Comparison of ENCODE assay signal across 8 cellular contexts in genomic region chr6:158644227-158645063, GRCh38. TPM values are rescaled to one million over a fixed set of nuclear protein-coding genes. Genes with fewer than 3 reads are reported as not detected.
DNase-seq lines count a peak whose midpoint lies in the region; ATAC-seq, FAIRE-seq and TF ChIP-seq lines count a peak whose summit lies in the region.

TSS of gene DYNLT1 (minus strand) at chr6:158644743. CDS start at chr6:158644708, 35 bp downstream.

- no peaks in the 10 kb centered on the region for H3K9me3 ChIP-seq in BLaER1 treated with 17β-estradiol and CSF1 and Interleukin-3, amounts not matched to agents 10 nM and 100 nM (replicated peaks in 1 of 11)
- H3K9me3 ChIP-seq in liver (ENCODE audit: control insufficient read depth in 4 of 4, low read length in 3 of 4) = no peaks in the 10 kb centered on the region

- H3K4me1 ChIP-seq in BLaER1 treated with 17β-estradiol and CSF1 and Interleukin-3, amounts not matched to agents 10 nM and 100 nM = peaks cover 34 to 75% (median 46%) of the 10 kb centered on the region in 10 experiments
- H3K4me1 ChIP-seq in liver (ENCODE audit: control insufficient read depth in 4 of 4, insufficient read depth in 4 of 4, low read length in 3 of 4) = peaks cover 0 to 16% (median 11%) of the 10 kb centered on the region in 4 donors

- WGBS in liver = under 1% methylated on average over 82 of the region's 82 CpGs

- H4K20me1 ChIP-seq in BLaER1 treated with 17β-estradiol and CSF1 and Interleukin-3, amounts not matched to agents 10 nM and 100 nM = peaks cover 27 to 46% (median 36%) of the 10 kb centered on the region in 11 experiments; a peak in 21 of 22 replicates

- TF ChIP-seq RAD21 in liver (IDR thresholded peaks at IDR 0.05) = peak; percentile 9 to 33

- DNase-seq in GM19239 (ENCODE audit: insufficient read length, low spot score) = peak; percentile 83
- peak; percentile 99 for DNase-seq in NCI-H69 (lab: John Stamatoyannopoulos, UW)
- DNase-seq in activated CD4-positive, alpha-beta T cell treated with anti-CD3 and anti-CD28 coated beads, Interleukin-2, amount 50 U/mL, for 48 hours = peak; percentile 94 to 95
- peak; percentile 85 to 93 for DNase-seq in dermis microvascular lymphatic vessel endothelial cell (ENCODE audit: low read depth in 2 of 2)
- DNase-seq in stimulated activated CD4-positive, alpha-beta T cell treated with anti-CD3 and anti-CD28 coated beads, Interleukin-4, amount 100 ng/mL, for 24 hours = peak; percentile 89

- H3K9ac ChIP-seq in BLaER1 treated with 17β-estradiol and CSF1 and Interleukin-3, amounts not matched to agents 10 nM and 100 nM = peak within 1 kb of the TSS; percentile 88 to 99 (median 96)
- H3K9ac ChIP-seq in liver (ENCODE audit: low read depth in 1 of 2, low read length in 2 of 2) = peak within 1 kb of the TSS; percentile 40 to 87

- FAIRE-seq in GM19239 (lab: Jason Lieb, UNC) = peak; percentile 83

- H3K27ac ChIP-seq in BLaER1 treated with 17β-estradiol and CSF1 and Interleukin-3, amounts not matched to agents 10 nM and 100 nM = peak within 1 kb of the TSS; percentile 91 to 98 (median 96)
- H3K27ac ChIP-seq in liver (ENCODE audit: low read depth in 1 of 2, low read length in 2 of 2) = peak within 1 kb of the TSS; percentile 88 to 98

- H3K4me3 ChIP-seq in BLaER1 treated with 17β-estradiol and CSF1 and Interleukin-3, amounts not matched to agents 10 nM and 100 nM = peak within 1 kb of the TSS; percentile 84 to 99 (median 93)
- H3K4me3 ChIP-seq in liver (ENCODE audit: low read depth in 1 of 3, low read length in 3 of 3) = peak within 1 kb of the TSS; percentile 68 to 98 (median 94)

- peaks cover 0 to 31% (median 9%) of the 10 kb centered on the region in 11 experiments; a peak in 10 of 22 replicates for H3K27me3 ChIP-seq in BLaER1 treated with 17β-estradiol and CSF1 and Interleukin-3, amounts not matched to agents 10 nM and 100 nM
- no peaks in the 10 kb centered on the region for H3K27me3 ChIP-seq in liver (ENCODE audit: control insufficient read depth in 4 of 4, insufficient read depth in 4 of 4, low read length in 3 of 4)

- peak; percentile 55 for ATAC-seq in HG03442 (IDR thresholded peaks at IDR 0.05; ENCODE audit: unreplicated experiment)

- TF ChIP-seq CTCF in liver (IDR thresholded peaks at IDR 0.05; ENCODE audit: low read depth, low read length, missing input control) = no peak

- H3K36me3 ChIP-seq in BLaER1 treated with 17β-estradiol and CSF1 and Interleukin-3, amounts not matched to agents 10 nM and 100 nM = peaks cover 11 to 35% (median 27%) of the 10 kb centered on the region in 11 experiments; a peak in 19 of 22 replicates
- H3K36me3 ChIP-seq in liver (ENCODE audit: control insufficient read depth in 4 of 4, insufficient read depth in 3 of 4, low read depth in 1 of 4, low read length in 3 of 4) = no peaks in the 10 kb centered on the region

- peak within 1 kb of the TSS; percentile 84 to 96 (median 89) for H3K4me2 ChIP-seq in BLaER1 treated with 17β-estradiol and CSF1 and Interleukin-3, amounts not matched to agents 10 nM and 100 nM

TF ChIP-seq in liver, 16 proteins besides CTCF, POLR2A, EP300 and RAD21:
- peak; percentile 52 for TF ChIP-seq FOXA1 (IDR thresholded peaks at IDR 0.05)
- TF ChIP-seq, protein P1, sequence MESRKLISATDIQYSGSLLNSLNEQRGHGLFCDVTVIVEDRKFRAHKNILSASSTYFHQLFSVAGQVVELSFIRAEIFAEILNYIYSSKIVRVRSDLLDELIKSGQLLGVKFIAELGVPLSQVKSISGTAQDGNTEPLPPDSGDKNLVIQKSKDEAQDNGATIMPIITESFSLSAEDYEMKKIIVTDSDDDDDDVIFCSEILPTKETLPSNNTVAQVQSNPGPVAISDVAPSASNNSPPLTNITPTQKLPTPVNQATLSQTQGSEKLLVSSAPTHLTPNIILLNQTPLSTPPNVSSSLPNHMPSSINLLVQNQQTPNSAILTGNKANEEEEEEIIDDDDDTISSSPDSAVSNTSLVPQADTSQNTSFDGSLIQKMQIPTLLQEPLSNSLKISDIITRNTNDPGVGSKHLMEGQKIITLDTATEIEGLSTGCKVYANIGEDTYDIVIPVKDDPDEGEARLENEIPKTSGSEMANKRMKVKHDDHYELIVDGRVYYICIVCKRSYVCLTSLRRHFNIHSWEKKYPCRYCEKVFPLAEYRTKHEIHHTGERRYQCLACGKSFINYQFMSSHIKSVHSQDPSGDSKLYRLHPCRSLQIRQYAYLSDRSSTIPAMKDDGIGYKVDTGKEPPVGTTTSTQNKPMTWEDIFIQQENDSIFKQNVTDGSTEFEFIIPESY (IDR thresholded peaks at IDR 0.05) = no peak
- peak; percentile 74 for TF ChIP-seq REST (IDR thresholded peaks at IDR 0.05)
- TF ChIP-seq FOXA2 (IDR thresholded peaks at IDR 0.05) = no peak
- no peak for TF ChIP-seq EGR1 (IDR thresholded peaks at IDR 0.05; ENCODE audit: low read depth in 2 of 2)
- peak in 1 of 2 donors; percentile 52 for TF ChIP-seq GABPA (IDR thresholded peaks at IDR 0.05 in 1 of 2, conservative IDR thresholded peaks at IDR 0.05 in 1 of 2)
- peak; percentile 78 for TF ChIP-seq SP1 (IDR thresholded peaks at IDR 0.05)
- TF ChIP-seq ATF3 (IDR thresholded peaks at IDR 0.05) = no peak
- TF ChIP-seq JUND (IDR thresholded peaks at IDR 0.05) = peak in 1 of 2 donors; percentile 20
- TF ChIP-seq, protein P2, sequence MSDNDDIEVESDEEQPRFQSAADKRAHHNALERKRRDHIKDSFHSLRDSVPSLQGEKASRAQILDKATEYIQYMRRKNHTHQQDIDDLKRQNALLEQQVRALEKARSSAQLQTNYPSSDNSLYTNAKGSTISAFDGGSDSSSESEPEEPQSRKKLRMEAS (IDR thresholded peaks at IDR 0.05) = no peak
- peak; percentile 38 to 47 for TF ChIP-seq HNF4A (conservative IDR thresholded peaks at IDR 0.05)
- peak; percentile 13 for TF ChIP-seq NR2F2 (IDR thresholded peaks at IDR 0.05)
- TF ChIP-seq YY1 (IDR thresholded peaks at IDR 0.05) = peak; percentile 94
- TF ChIP-seq RXRA (IDR thresholded peaks at IDR 0.05) = peak; percentile 68 to 78
- TF ChIP-seq HNF4G (IDR thresholded peaks at IDR 0.05) = no peak
- no peak for TF ChIP-seq TAF1 (conservative IDR thresholded peaks at IDR 0.05)

RNA-seq across cellular contexts. Expression of gene DYNLT1, which starts in this region (rescaled TPM):
- total RNA-seq in dermis microvascular lymphatic vessel endothelial cell (61.7 and 81.1 TPM in 2 replicates), liver (10 to 100 TPM; 17.7 to 21.9 TPM)
- polyA plus RNA-seq in liver = 10 to 100 TPM; 54.8 to 86.9 TPM

Comparison
In these comparisons a context has a peak if more than half of its experiments do, and no peak if none do; other contexts are left out.
1. Peak in every context shown above with its lines: DNase-seq, ATAC-seq, H3K4me3 ChIP-seq and H3K27ac ChIP-seq.